26 cellular contexts compared by ENCODE assay signal in the genomic region with DNA sequence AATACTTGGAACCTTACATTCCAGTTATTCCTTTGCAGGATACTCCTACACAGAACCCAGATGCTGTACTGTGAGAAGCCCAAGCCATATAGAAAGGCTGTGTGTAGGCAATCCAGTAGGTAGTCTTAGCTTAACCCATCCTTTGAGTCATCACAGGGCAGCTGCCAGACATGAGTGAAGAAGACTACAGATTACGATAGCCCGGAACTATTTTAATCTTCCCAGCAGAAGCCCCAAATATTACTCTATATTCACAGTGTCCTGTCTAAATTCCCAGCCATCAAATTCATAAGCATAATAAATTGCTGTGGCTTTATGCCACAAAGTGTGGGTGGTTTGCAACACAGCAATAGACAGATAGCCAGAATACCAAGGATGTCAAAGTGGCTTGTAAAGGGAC.
"Had no signal": no experiment of that assay in that cellular context is flagged by ENCODE, and none has a peak within 500 bp of the region (broad histone marks: within the 10 kb centered on the region; RNA-seq: fewer than 3 reads in every experiment).

No MANE protein-coding gene starts in this region.

- H3K36me3 Mint-ChIP-seq: activated naive CD8-positive, alpha-beta T cell; WTC11 had no signal

- ATAC-seq: activated CD8-positive, alpha-beta T cell treated with anti-CD3 and anti-CD28 coated beads for 36 hours; activated T-cell treated with anti-CD3 and anti-CD28 coated beads, Interleukin-2, amount 50 U/mL, for 4 hours; activated T-helper 17 cell treated with anti-CD3 and anti-CD28 coated beads, Interleukin-2, amount 50 U/mL, for 72 hours; effector memory CD8-positive, alpha-beta T cell; gastroesophageal sphincter; WTC11 had no signal

- H3K27ac ChIP-seq: esophagus muscularis mucosa, gastroesophageal sphincter had no signal

- H3K4me1 ChIP-seq: esophagus muscularis mucosa, gastroesophageal sphincter had no signal

- H3K9me3 Mint-ChIP-seq: activated CD8-positive, alpha-beta T cell treated with anti-CD3 and anti-CD28 coated beads for 36 hours had no signal

- H3K27me3 ChIP-seq: esophagus muscularis mucosa, gastroesophageal sphincter had no signal

- H3K4me3 Mint-ChIP-seq: activated CD4-positive, alpha-beta T cell treated with anti-CD3 and anti-CD28 coated beads, Interleukin-2, amount 10 ng/mL, durations not matched to agents 7 days and 5 days; activated CD8-positive, alpha-beta T cell treated with anti-CD3 and anti-CD28 coated beads for 36 hours; activated naive CD8-positive, alpha-beta T cell; activated T-cell treated with anti-CD3 and anti-CD28 coated beads, Interleukin-2, amount 50 U/mL, for 4 hours; activated T-helper 17 cell treated with anti-CD3 and anti-CD28 coated beads, Interleukin-2, amount 50 U/mL, for 72 hours; effector memory CD8-positive, alpha-beta T cell; WTC11 had no signal

- H3K27me3 Mint-ChIP-seq: activated CD4-positive, alpha-beta T cell treated with anti-CD3 and anti-CD28 coated beads, Interleukin-2, amount 10 ng/mL, durations not matched to agents 7 days and 5 days; activated T-helper 17 cell treated with anti-CD3 and anti-CD28 coated beads, Interleukin-2, amount 50 U/mL, for 72 hours; effector memory CD8-positive, alpha-beta T cell had no signal

- H3K9me3 ChIP-seq: esophagus muscularis mucosa had no signal

- H3K27ac Mint-ChIP-seq: activated CD4-positive, alpha-beta T cell treated with anti-CD3 and anti-CD28 coated beads, Interleukin-2, amount 10 ng/mL, durations not matched to agents 7 days and 5 days; activated CD8-positive, alpha-beta T cell treated with anti-CD3 and anti-CD28 coated beads for 36 hours; activated naive CD8-positive, alpha-beta T cell; activated T-helper 17 cell treated with anti-CD3 and anti-CD28 coated beads, Interleukin-2, amount 50 U/mL, for 72 hours; effector memory CD8-positive, alpha-beta T cell; WTC11 had no signal

- DNase-seq: activated CD4-positive, alpha-beta T cell treated with anti-CD3 and anti-CD28 coated beads for 1 hour; activated CD4-positive, alpha-beta T cell treated with anti-CD3 and anti-CD28 coated beads for 4 hours; activated CD4-positive, alpha-beta T cell treated with anti-CD3 and anti-CD28 coated beads, Interleukin-2, amount 10 ng/mL, durations not matched to agents 7 days and 5 days; activated CD4-positive, alpha-beta T cell treated with anti-CD3 and anti-CD28 coated beads, Interleukin-2, amount 50 U/mL, for 4 hours; activated CD8-positive, alpha-beta memory T cell treated with anti-CD3 and anti-CD28 coated beads for 24 hours; activated CD8-positive, alpha-beta T cell treated with anti-CD3 and anti-CD28 coated beads for 36 hours; activated effector memory CD4-positive, alpha-beta T cell treated with Interleukin-2 at 50 U/mL for 16 hours; activated gamma-delta T cell treated with Interleukin-2 at 50 U/mL for 16 hours; activated naive CD4-positive, alpha-beta T cell treated with anti-CD3 and anti-CD28 coated beads, Interleukin-2, amount 50 U/mL, for 16 hours; activated naive CD4-positive, alpha-beta T cell treated with Interleukin-2 at 50 U/mL for 16 hours; activated T-cell treated with anti-CD3 and anti-CD28 coated beads, Interleukin-2, amount 50 U/mL, for 4 hours; amniotic stem cell; anterior cingulate cortex; caudate nucleus; cortex of kidney; dermis blood vessel endothelial cell; effector CD4-positive, alpha-beta T cell; effector memory CD8-positive, alpha-beta T cell; erythroblast; foreskin melanocyte; T-helper 2 cell had no signal

- H3K4me3 ChIP-seq: esophagus muscularis mucosa, gastroesophageal sphincter had no signal

- H3K4me1 Mint-ChIP-seq: activated CD4-positive, alpha-beta T cell treated with anti-CD3 and anti-CD28 coated beads, Interleukin-2, amount 10 ng/mL, durations not matched to agents 7 days and 5 days; activated T-helper 17 cell treated with anti-CD3 and anti-CD28 coated beads, Interleukin-2, amount 50 U/mL, for 72 hours; WTC11 had no signal

- H3K36me3 ChIP-seq: esophagus muscularis mucosa, gastroesophageal sphincter had no signal
